ENCODE assay signal across 25 cellular contexts in the genomic region with DNA sequence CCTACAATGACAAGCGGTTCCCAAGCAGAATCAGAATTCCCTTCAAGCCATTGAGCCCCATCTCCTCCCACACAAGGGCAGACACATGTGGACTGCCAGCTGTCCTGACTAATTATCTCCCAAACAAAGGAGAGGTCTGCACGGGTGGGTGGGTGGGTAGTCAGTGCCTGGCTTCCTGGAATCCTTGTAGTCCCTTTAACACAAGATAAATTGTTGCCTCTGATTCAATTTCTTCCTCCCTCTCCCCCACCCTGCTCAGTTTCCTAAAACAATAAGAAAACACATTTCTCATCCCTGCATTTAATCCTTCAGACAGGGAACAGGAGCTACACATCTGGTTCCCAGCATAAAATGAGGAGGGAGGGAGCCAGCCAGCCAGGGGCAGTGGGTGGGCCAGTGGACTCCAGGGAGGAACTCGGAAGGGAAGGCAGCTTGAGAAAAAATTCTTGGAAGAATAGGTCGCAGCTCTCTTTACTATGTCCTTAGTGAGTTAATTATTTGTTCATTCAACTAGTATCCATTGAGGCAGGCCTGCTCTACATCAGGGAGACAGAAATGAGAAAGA. TPM values are rescaled to one million over a fixed set of nuclear protein-coding genes. Genes with fewer than 3 reads are reported as not detected.
DNase-seq lines count a peak whose midpoint lies in the region; ATAC-seq and TF ChIP-seq lines count a peak whose summit lies in the region.
"Had no signal": no experiment of that assay in that cellular context is flagged by ENCODE, and none has a peak within 500 bp of the region (broad histone marks: within the 10 kb centered on the region; RNA-seq: fewer than 3 reads in every experiment).

No MANE protein-coding gene starts in this region.

- TF ChIP-seq CTCF in nephron progenitor cell (IDR thresholded peaks at IDR 0.05) = no peak
- no peak for TF ChIP-seq CTCF in type B pancreatic cell (conservative IDR thresholded peaks at IDR 0.05)

- no peak overlapping the region for H3K4me3 Mint-ChIP-seq in nephron progenitor cell
- peak overlapping the region; percentile 5 for H3K4me3 Mint-ChIP-seq in type B pancreatic cell
- H3K4me3 Mint-ChIP-seq: CD14-positive monocyte; CD8-positive, alpha-beta memory T cell had no signal

- H3K27me3 Mint-ChIP-seq in nephron progenitor cell (ENCODE audit: low read depth, poor library complexity) = peaks cover 70% of the 10 kb centered on the region
- H3K27me3 Mint-ChIP-seq in type B pancreatic cell = peaks cover 52% of the 10 kb centered on the region

- H3K4me1 Mint-ChIP-seq in nephron progenitor cell (peaks cover 19% of the 10 kb centered on the region), type B pancreatic cell (ENCODE audit: unreplicated experiment) (peaks cover 7% of the 10 kb centered on the region)
- H3K4me1 Mint-ChIP-seq: CD14-positive monocyte; CD8-positive, alpha-beta memory T cell had no signal

- DNase-seq in NCI-H82 (lab: John Stamatoyannopoulos, UW) (peak; percentile 71), NCI-H82 treated with DMSO at 0.1 percent for 48 hours (lab: John Stamatoyannopoulos, UW; ENCODE audit: unreplicated experiment) (no peak), ecto neural progenitor cell (ENCODE audit: low spot score) (peak; percentile 50), nephron progenitor cell (peak; percentile 52), type B pancreatic cell (ENCODE audit: extremely low spot score, unreplicated experiment) (no peak), AG20443 (ENCODE audit: low spot score) (no peak), iPS-NIHi7 (ENCODE audit: extremely low spot score) (no peak)
- DNase-seq: BE2C; CD8-positive, alpha-beta memory T cell; DMS 273 treated with DMSO at 0.1 percent for 48 hours; DMS79; EL; GDM1; KBM-7; MV-4-11; NCI-H1105; NCI-H1436 treated with DMSO at 0.1 percent for 48 hours; NCI-H187 treated with DMSO at 0.1 percent for 48 hours; NCI-H446 treated with DMSO at 0.1 percent for 48 hours; NCI-H526; PC-3; SJCRH30 had no signal

- H3K9me3 Mint-ChIP-seq in nephron progenitor cell (no peaks in the 10 kb centered on the region), type B pancreatic cell (no peaks in the 10 kb centered on the region)
- H3K9me3 Mint-ChIP-seq: CD14-positive monocyte; CD8-positive, alpha-beta memory T cell had no signal

- no peaks in the 10 kb centered on the region for H3K36me3 Mint-ChIP-seq in nephron progenitor cell (ENCODE audit: low read depth)
- H3K36me3 Mint-ChIP-seq in type B pancreatic cell = no peaks in the 10 kb centered on the region
- H3K36me3 Mint-ChIP-seq: CD14-positive monocyte; CD8-positive, alpha-beta memory T cell had no signal

- H3K27ac Mint-ChIP-seq in nephron progenitor cell = no peak overlapping the region
- H3K27ac Mint-ChIP-seq in type B pancreatic cell = no peak overlapping the region
- H3K27ac Mint-ChIP-seq: CD14-positive monocyte had no signal

- ATAC-seq in HG03039 (IDR thresholded peaks at IDR 0.05; ENCODE audit: unreplicated experiment) = no peak
- ATAC-seq: GM12878, PC-3 had no signal

RNA-seq across cellular contexts. Expression of a gene that starts 58.4 kb away (rescaled TPM):
- 1.5 and 1.8 TPM in 2 replicates for total RNA-seq in type B pancreatic cell (ENCODE audit: low replicate concordance)

RNA-seq across cellular contexts. Expression of a gene that starts 58.5 kb away (rescaled TPM):
- 21.9 and 22.8 TPM in 2 replicates for total RNA-seq in type B pancreatic cell (ENCODE audit: low replicate concordance)

Comparison
In these comparisons a context has a peak if more than half of its experiments do, and no peak if none do; other contexts are left out.
1. DNase-seq: peak in NCI-H82 (single experiment), ecto neural progenitor cell (single experiment) and nephron progenitor cell (single experiment); none in NCI-H82 treated with DMSO at 0.1 percent for 48 hours (single experiment), type B pancreatic cell (single experiment), AG20443 (single experiment) and iPS-NIHi7 (single experiment).